ENCODE assay signal across 8 cellular contexts in genomic region chr2:36597003-36597531, GRCh38. TPM values are rescaled to one million over a fixed set of nuclear protein-coding genes. Genes with fewer than 3 reads are reported as not detected.
A peak's percentile ranks its signal among the peaks of the same experiment; 100 is the strongest.
DNase-seq lines count a peak whose midpoint lies in the region; ATAC-seq lines count a peak whose summit lies in the region.

No MANE protein-coding gene starts in this region.

- peaks cover 8% of the 10 kb centered on the region for H3K36me3 Mint-ChIP-seq in activated CD8-positive, alpha-beta T cell treated with anti-CD3 and anti-CD28 coated beads, Interleukin-2, amount 10 ng/mL, durations not matched to agents 7 days and 5 days (ENCODE audit: low read depth)
- peaks cover 0 to 4% (median 3%) of the 10 kb centered on the region in 3 donors for H3K36me3 Mint-ChIP-seq in immature natural killer cell

- ATAC-seq in activated CD8-positive, alpha-beta T cell treated with anti-CD3 and anti-CD28 coated beads, Interleukin-2, amount 10 ng/mL, durations not matched to agents 7 days and 5 days = no peak
- no peak for ATAC-seq in stimulated activated naive CD8-positive, alpha-beta T cell treated with anti-CD3 and anti-CD28 coated beads, Interleukin-15, amount 100 ng/mL, for 72 hours
- ATAC-seq in GM18868 (IDR thresholded peaks at IDR 0.05; ENCODE audit: unreplicated experiment) (no peak), GM21529 (IDR thresholded peaks at IDR 0.05; ENCODE audit: unreplicated experiment) (no peak)

- H3K4me1 Mint-ChIP-seq in activated CD8-positive, alpha-beta T cell treated with anti-CD3 and anti-CD28 coated beads, Interleukin-2, amount 10 ng/mL, durations not matched to agents 7 days and 5 days (ENCODE audit: low read depth) = peaks cover 23% of the 10 kb centered on the region
- peaks cover 30 to 47% of the 10 kb centered on the region in 2 donors for H3K4me1 Mint-ChIP-seq in immature natural killer cell
- H3K4me1 Mint-ChIP-seq in stimulated activated naive CD8-positive, alpha-beta T cell treated with anti-CD3 and anti-CD28 coated beads, Interleukin-15, amount 100 ng/mL, for 72 hours = peaks cover 42% of the 10 kb centered on the region

- CTCF ChIA-PET in activated CD8-positive, alpha-beta T cell treated with anti-CD3 and anti-CD28 coated beads, Interleukin-2, amount 10 ng/mL, durations not matched to agents 7 days and 5 days (lab: Charles Lee) = no interaction called here

- peak overlapping the region; percentile 92 for H3K4me3 Mint-ChIP-seq in activated CD8-positive, alpha-beta T cell treated with anti-CD3 and anti-CD28 coated beads, Interleukin-2, amount 10 ng/mL, durations not matched to agents 7 days and 5 days
- H3K4me3 Mint-ChIP-seq in immature natural killer cell = peak overlapping the region; percentile 88 to 97 (median 93)
- H3K4me3 Mint-ChIP-seq in stimulated activated naive CD8-positive, alpha-beta T cell treated with anti-CD3 and anti-CD28 coated beads, Interleukin-15, amount 100 ng/mL, for 72 hours = peak overlapping the region; percentile 86 to 90

- H3K9me3 Mint-ChIP-seq in activated CD8-positive, alpha-beta T cell treated with anti-CD3 and anti-CD28 coated beads, Interleukin-2, amount 10 ng/mL, durations not matched to agents 7 days and 5 days (ENCODE audit: insufficient read depth) = no peaks in the 10 kb centered on the region
- H3K9me3 Mint-ChIP-seq in immature natural killer cell = no peaks in the 10 kb centered on the region
- H3K9me3 Mint-ChIP-seq in stimulated activated naive CD8-positive, alpha-beta T cell treated with anti-CD3 and anti-CD28 coated beads, Interleukin-15, amount 100 ng/mL, for 72 hours = no peaks in the 10 kb centered on the region

- H3K27ac Mint-ChIP-seq in activated CD8-positive, alpha-beta T cell treated with anti-CD3 and anti-CD28 coated beads, Interleukin-2, amount 10 ng/mL, durations not matched to agents 7 days and 5 days = peak overlapping the region; percentile 94
- peak overlapping the region; percentile 60 to 93 (median 85) for H3K27ac Mint-ChIP-seq in immature natural killer cell
- H3K27ac Mint-ChIP-seq in stimulated activated naive CD8-positive, alpha-beta T cell treated with anti-CD3 and anti-CD28 coated beads, Interleukin-15, amount 100 ng/mL, for 72 hours = peak overlapping the region; percentile 72 to 83

- DNase-seq in NCI-H82 (lab: John Stamatoyannopoulos, UW) = peak; percentile 45
- no peak for DNase-seq in NCI-H82 treated with DMSO at 0.1 percent for 48 hours (lab: John Stamatoyannopoulos, UW; ENCODE audit: unreplicated experiment)
- DNase-seq in activated CD8-positive, alpha-beta T cell treated with anti-CD3 and anti-CD28 coated beads, Interleukin-2, amount 10 ng/mL, durations not matched to agents 7 days and 5 days = no peak
- no peak for DNase-seq in immature natural killer cell
- no peak for DNase-seq in stimulated activated naive CD8-positive, alpha-beta T cell treated with anti-CD3 and anti-CD28 coated beads, Interleukin-15, amount 100 ng/mL, for 72 hours
- no peak for DNase-seq in activated gamma-delta T cell (lab: John Stamatoyannopoulos, UW)

- POLR2A ChIA-PET in activated CD8-positive, alpha-beta T cell treated with anti-CD3 and anti-CD28 coated beads, Interleukin-2, amount 10 ng/mL, durations not matched to agents 7 days and 5 days (lab: Charles Lee) = interaction anchor here (1.0 to 1.2 kb wide), 2 partner anchors 19 to 25 kb away, joined by 3 read pairs; no protein-coding TSS in a partner anchor

- no peaks in the 10 kb centered on the region for H3K27me3 Mint-ChIP-seq in activated CD8-positive, alpha-beta T cell treated with anti-CD3 and anti-CD28 coated beads, Interleukin-2, amount 10 ng/mL, durations not matched to agents 7 days and 5 days (ENCODE audit: low read depth)
- H3K27me3 Mint-ChIP-seq in immature natural killer cell (ENCODE audit: low read depth in 3 of 3) = no peaks in the 10 kb centered on the region
- H3K27me3 Mint-ChIP-seq in stimulated activated naive CD8-positive, alpha-beta T cell treated with anti-CD3 and anti-CD28 coated beads, Interleukin-15, amount 100 ng/mL, for 72 hours = no peaks in the 10 kb centered on the region

RNA-seq across cellular contexts. Expression of gene FEZ2, which starts 0.9 kb away (rescaled TPM):
- total RNA-seq in activated CD8-positive, alpha-beta T cell treated with anti-CD3 and anti-CD28 coated beads, Interleukin-2, amount 10 ng/mL, durations not matched to agents 7 days and 5 days = 10 to 100 TPM; 17.3 to 20.3 TPM
- 1 to 10 TPM; 2.5 to 6.8 (median 2.8) TPM for polyA plus RNA-seq in immature natural killer cell
